ENCODE assay signal across 8 cellular contexts in the genomic region with DNA sequence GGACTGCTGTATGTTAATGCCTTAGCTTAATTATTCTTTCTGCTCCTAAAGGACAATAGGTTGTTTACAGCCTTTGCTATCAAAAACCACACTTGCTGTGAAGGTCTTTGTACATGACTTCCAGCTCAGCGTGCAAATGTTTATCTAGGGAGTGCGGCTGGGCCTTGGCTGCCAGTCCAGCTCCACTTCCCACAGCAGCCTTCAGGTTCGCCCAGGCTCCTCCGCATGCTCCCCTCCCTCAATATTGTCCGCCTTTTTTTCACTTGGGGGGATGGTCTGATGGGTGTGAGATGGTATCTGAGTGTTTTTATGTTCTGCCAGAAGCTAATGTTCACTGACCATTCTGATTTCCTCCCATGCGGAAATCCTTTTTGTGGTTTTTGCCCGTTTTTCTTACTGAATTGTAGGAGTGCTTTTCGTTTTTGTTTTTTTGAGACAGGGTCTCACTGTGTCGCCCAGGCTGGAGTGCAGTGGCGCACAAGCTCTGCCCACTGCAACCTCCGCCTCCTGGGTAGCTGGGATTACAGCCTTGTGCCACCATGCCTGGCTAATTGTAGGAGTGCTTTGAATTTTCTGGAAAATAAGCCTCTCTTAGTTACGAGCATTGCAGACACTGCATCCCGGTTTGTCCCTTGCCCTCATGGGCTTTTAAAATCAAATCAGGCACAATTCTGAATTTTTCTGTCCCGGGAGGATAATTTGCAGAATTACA. TPM values are rescaled to one million over a fixed set of nuclear protein-coding genes. Genes with fewer than 3 reads are reported as not detected.
DNase-seq lines count a peak whose midpoint lies in the region; TF ChIP-seq lines count a peak whose summit lies in the region.

No MANE protein-coding gene starts in this region.

- peaks cover 73% of the 10 kb centered on the region for H3F3A ChIP-seq in PC-9 (ENCODE audit: insufficient read depth, low read depth)

- peak overlapping the region; percentile 44 for H3K9ac ChIP-seq in fibroblast of lung (ENCODE audit: insufficient read depth, low read length)
- H3K9ac ChIP-seq in parathyroid adenoma, result no peak overlapping the region

- H2AFZ ChIP-seq in PC-9 (no peak overlapping the region), fibroblast of lung (ENCODE audit: low read length) (no peak overlapping the region), parathyroid adenoma (no peak overlapping the region)

- H3K4me3 ChIP-seq in PC-9, result peak overlapping the region; percentile 39; the same call in 1 of the 2 replicates
- H3K4me3 ChIP-seq in fibroblast of lung (replicated peaks in 1 of 4; ENCODE audit: control extremely low read depth in 1 of 4, insufficient read depth in 1 of 4, low read depth in 3 of 4, low read length in 4 of 4), result peak overlapping the region in 2 of 4 experiments; percentile 11 to 32
- no peak overlapping the region for H3K4me3 ChIP-seq in parathyroid adenoma (ENCODE audit: low read depth, low read length)

- H3K27me3 ChIP-seq in PC-9 (ENCODE audit: insufficient read depth, low read depth), result no peaks in the 10 kb centered on the region
- no peaks in the 10 kb centered on the region for H3K27me3 ChIP-seq in fibroblast of lung (ENCODE audit: control insufficient read depth, insufficient read depth, low read length)
- no peaks in the 10 kb centered on the region for H3K27me3 ChIP-seq in parathyroid adenoma (ENCODE audit: control insufficient read depth, insufficient read depth, low read length)

- TF ChIP-seq CTCF in PC-9 (conservative IDR thresholded peaks at IDR 0.05) (no peak), fibroblast of lung (conservative IDR thresholded peaks at IDR 0.05 in 1 of 2, IDR thresholded peaks at IDR 0.05 in 1 of 2; ENCODE audit: low read depth in 1 of 2, low read length in 2 of 2) (no peak), parathyroid adenoma (IDR thresholded peaks at IDR 0.05) (no peak)

- POLR2A ChIA-PET in PC-9 (lab: Charles Lee; ENCODE audit: unreplicated experiment), result interaction anchor here (0.6 to 2.0 kb wide), 10 partner anchors 24 to 889 kb away, joined by 3 to 22 read pairs (median 8); no protein-coding TSS in a partner anchor

- peaks cover 78% of the 10 kb centered on the region for H3K4me1 ChIP-seq in PC-9 (replicated peaks; ENCODE audit: insufficient read depth)
- H3K4me1 ChIP-seq in fibroblast of lung (ENCODE audit: control insufficient read depth, extremely low read depth, insufficient read depth, low read length), result peaks cover 30% of the 10 kb centered on the region
- H3K4me1 ChIP-seq in parathyroid adenoma, result no peaks in the 10 kb centered on the region

- H3K9me3 ChIP-seq in PC-9 (ENCODE audit: insufficient read depth, low read depth) (no peaks in the 10 kb centered on the region), fibroblast of lung (ENCODE audit: control insufficient read depth, insufficient read depth, low read depth, low read length) (no peaks in the 10 kb centered on the region), parathyroid adenoma (ENCODE audit: control insufficient read depth, low read length) (no peaks in the 10 kb centered on the region)

- no peaks in the 10 kb centered on the region for H3K9me2 ChIP-seq in PC-9 (ENCODE audit: insufficient read depth)

- intact Hi-C loops in PC-9 (cut with micrococcal nuclease; ENCODE audit: unreplicated experiment), result loop anchor here (1.0 to 10.0 kb wide), 21 partner anchors 9 to 1276 kb away; no protein-coding TSS in a partner anchor

- H3K4me2 ChIP-seq in PC-9, result peak overlapping the region; percentile 78
- H3K4me2 ChIP-seq in fibroblast of lung (ENCODE audit: extremely low read depth, insufficient read depth, low read length), result peak overlapping the region; percentile 68
- no peak overlapping the region for H3K4me2 ChIP-seq in parathyroid adenoma (ENCODE audit: low read length)

- CTCF ChIA-PET in PC-9 (lab: Charles Lee), result interaction anchor here (0.6 to 2.1 kb wide), 3 partner anchors 28 to 127 kb away, joined by 5 to 9 read pairs (median 7); no protein-coding TSS in a partner anchor

- peak; percentile 69 for DNase-seq in DMS153 (lab: John Stamatoyannopoulos, UW)
- DNase-seq in PC-9, result peak; percentile 68
- peak in 1 of 2 donors; percentile 78 for DNase-seq in fibroblast of lung (ENCODE audit: low read depth in 2 of 2)
- no peak for DNase-seq in NCI-H1436 treated with DMSO at 0.1 percent for 48 hours (lab: John Stamatoyannopoulos, UW)
- DNase-seq in inferior parietal cortex (ENCODE audit: extremely low spot score), result no peak
- DNase-seq in GM19240 (ENCODE audit: insufficient read length, low spot score), result no peak
- DNase-seq in activated T-cell treated with anti-CD3 and anti-CD28 coated beads for 4 hours, result no peak

- H4K20me1 ChIP-seq in PC-9 (ENCODE audit: insufficient read depth) (0 out of 2 replicates have a peak, but pooled peaks cover 4% of the 10 kb centered on the region), fibroblast of lung (ENCODE audit: control insufficient read depth, extremely low read depth, insufficient read depth, low read length) (no peaks in the 10 kb centered on the region)

- BruUV-seq in PC-9 (replicated peaks; lab: Mats Ljungman, UMichigan), result TSS peak; percentile 80

- H3K79me2 ChIP-seq in PC-9 (ENCODE audit: low read depth) (peaks cover 90% of the 10 kb centered on the region), fibroblast of lung (ENCODE audit: control insufficient read depth, insufficient read depth, low read length) (peaks cover 91% of the 10 kb centered on the region), parathyroid adenoma (no peaks in the 10 kb centered on the region)

- H3K36me3 ChIP-seq in PC-9 (ENCODE audit: low read depth), result peaks cover 25% of the 10 kb centered on the region
- H3K36me3 ChIP-seq in fibroblast of lung (ENCODE audit: control insufficient read depth, insufficient read depth, low read length), result peaks cover 17% of the 10 kb centered on the region
- H3K36me3 ChIP-seq in parathyroid adenoma (ENCODE audit: control insufficient read depth, insufficient read depth, low read length), result no peaks in the 10 kb centered on the region

- H3K27ac ChIP-seq in PC-9 (peak overlapping the region; percentile 96), fibroblast of lung (ENCODE audit: insufficient read depth, low read length) (peak overlapping the region; percentile 94), parathyroid adenoma (peak overlapping the region; percentile 59)

RNA-seq across cellular contexts. Expression of a gene that starts 28.8 kb away (rescaled TPM):
- total RNA-seq in PC-9 (2021) (131 and 135 TPM in 2 replicates), fibroblast of lung (36.5 and 74.8 TPM in 2 replicates)
- 86.6 and 150 TPM in 2 replicates for polyA plus RNA-seq in fibroblast of lung
- 68.3 and 92.3 TPM in 2 replicates for polyA plus RNA-seq in fibroblast of lung (2012)
- polyA minus RNA-seq in fibroblast of lung (ENCODE audit: low replicate concordance), result 287 and 396 TPM in 2 replicates

Comparison
In these comparisons a context has a peak if more than half of its experiments do, and no peak if none do; other contexts are left out.
1. DNase-seq: peak in DMS153 (single experiment) and PC-9 (2 of 2); none in NCI-H1436 treated with DMSO at 0.1 percent for 48 hours (single experiment), inferior parietal cortex (single experiment), GM19240 (single experiment) and activated T-cell treated with anti-CD3 and anti-CD28 coated beads for 4 hours (single experiment).
2. Peak in every context shown above with its lines, with median percentiles within 50 percentile points of each other: H3K27ac ChIP-seq.